In the genomic region with DNA sequence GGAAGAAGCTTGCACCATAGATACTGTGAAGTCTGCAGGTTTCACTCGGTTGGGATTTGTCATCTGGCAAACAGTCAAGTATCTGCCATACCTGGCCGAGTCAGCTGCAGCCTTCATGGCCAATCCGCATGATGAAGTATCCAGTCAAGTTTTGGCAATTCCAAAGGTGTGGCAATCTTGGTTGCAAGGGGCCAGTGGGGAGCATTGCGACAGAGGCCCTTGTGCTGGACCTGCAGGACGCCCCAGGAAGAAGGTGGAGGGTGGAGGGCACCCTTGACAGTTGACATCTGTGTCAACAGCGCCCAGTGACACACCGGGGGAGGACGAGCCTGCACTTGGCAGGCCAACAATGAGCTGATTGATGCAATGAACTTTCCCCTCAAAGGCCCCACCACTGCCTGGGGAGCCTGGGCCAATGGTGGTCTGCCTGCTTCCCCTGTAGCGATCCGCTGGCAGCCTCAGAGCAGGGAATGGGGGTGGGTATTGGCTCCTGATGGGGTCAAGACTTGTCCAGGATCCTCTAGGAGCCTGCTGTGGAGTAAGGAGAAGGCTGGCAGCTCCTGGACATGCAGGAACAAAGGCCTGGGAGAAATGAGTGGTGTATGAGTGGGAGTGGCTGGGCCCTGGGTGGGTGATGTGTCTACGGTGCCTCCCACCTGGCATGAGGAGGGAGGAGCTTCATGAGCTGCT, we compare ENCODE assay signal across 27 cellular contexts.
DNase-seq lines count a peak whose midpoint lies in the region; ATAC-seq, FAIRE-seq and TF ChIP-seq lines count a peak whose summit lies in the region.
"Had no signal": no experiment of that assay in that cellular context is flagged by ENCODE, and none has a peak within 500 bp of the region (broad histone marks: within the 10 kb centered on the region; RNA-seq: fewer than 3 reads in every experiment).

No MANE protein-coding gene starts in this region.

- peak; percentile 21 to 30 for DNase-seq in AML-193 (lab: John Stamatoyannopoulos, UW)
- peak; percentile 74 to 84 for DNase-seq in HL-60 (ENCODE audit: low read depth in 1 of 2, low spot score in 1 of 2)
- peak; percentile 80 to 83 for DNase-seq in SHP77 (lab: John Stamatoyannopoulos, UW)
- peak; percentile 75 to 89 for DNase-seq in foreskin keratinocyte
- no peak for DNase-seq in NCI-H2171 (lab: John Stamatoyannopoulos, UW)
- no peak for DNase-seq in GM19239 (ENCODE audit: insufficient read length, low spot score)
- DNase-seq: ACHN; activated CD4-positive, alpha-beta T cell treated with anti-CD3 and anti-CD28 coated beads, Interleukin-2, amount 10 ng/mL, durations not matched to agents 24 days and 14 days; activated naive CD4-positive, alpha-beta T cell treated with anti-CD3 and anti-CD28 coated beads, Interleukin-2, amount 50 U/mL, for 16 hours; amygdala; colonic mucosa; COR-L47; HCEC 1CT; kidney glomerular epithelial cell; mesenchymal stem cell; MG63; NCI-H1694 treated with DMSO at 0.1 percent for 48 hours; NCI-H69; occipital lobe; stimulated activated CD4-positive, alpha-beta T cell treated with anti-CD3 and anti-CD28 coated beads, Interleukin-2, amount 100 ng/mL, for 48 hours had no signal

- no peaks in the 10 kb centered on the region for H3K4me1 ChIP-seq in foreskin keratinocyte
- H3K4me1 ChIP-seq: BLaER1, colonic mucosa, suprapubic skin had no signal

- no peak overlapping the region for H3K4me3 ChIP-seq in HL-60 (replicated peaks; ENCODE audit: insufficient read depth, low read length)
- H3K4me3 ChIP-seq: BLaER1, colonic mucosa, MG63, suprapubic skin had no signal

- FAIRE-seq in GM19239 (lab: Jason Lieb, UNC): no peak
- FAIRE-seq: GM12891, urothelium cell line had no signal

- TF ChIP-seq CTCF in HL-60 (IDR thresholded peaks at IDR 0.05; ENCODE audit: insufficient read depth, low read length) (no peak), foreskin keratinocyte (conservative IDR thresholded peaks at IDR 0.05) (no peak)

- H3K27ac ChIP-seq in HL-60 (replicated peaks) (peak overlapping the region; percentile 79), foreskin keratinocyte (no peak overlapping the region)
- H3K27ac ChIP-seq: BLaER1, colonic mucosa, suprapubic skin had no signal

- no peaks in the 10 kb centered on the region for H3K27me3 ChIP-seq in HL-60 (ENCODE audit: insufficient read depth, poor library complexity, severe bottlenecking)
- peaks cover 29% of the 10 kb centered on the region for H3K27me3 ChIP-seq in foreskin keratinocyte
- H3K27me3 ChIP-seq: BLaER1, colonic mucosa, MG63, suprapubic skin had no signal

- ATAC-seq in foreskin keratinocyte (peak; percentile 71), HG03432 (IDR thresholded peaks at IDR 0.05; ENCODE audit: unreplicated experiment) (no peak), HG03521 (IDR thresholded peaks at IDR 0.05; ENCODE audit: unreplicated experiment) (no peak)
- ATAC-seq: stimulated activated memory B cell treated with anti-CD40 and anti-IgM and Interleukin-4, amounts not matched to agents 10 μg/mL and 1 μg/mL and 100 μg/mL, for 72 hours had no signal

Comparison
In these comparisons a context has a peak if more than half of its experiments do, and no peak if none do; other contexts are left out.
1. DNase-seq: peak in AML-193 (2 of 2), HL-60 (2 of 2), SHP77 (2 of 2) and foreskin keratinocyte (2 of 2); none in NCI-H2171 (single experiment) and GM19239 (single experiment).